ENCODE assay signal across 16 cellular contexts in genomic region chr12:101772019-101772774, GRCh38. TPM values are rescaled to one million over a fixed set of nuclear protein-coding genes. Genes with fewer than 3 reads are reported as not detected.
A peak's percentile ranks its signal among the peaks of the same experiment; 100 is the strongest.
DNase-seq lines count a peak whose midpoint lies in the region; ATAC-seq and TF ChIP-seq lines count a peak whose summit lies in the region.
"Had no signal": no experiment of that assay in that cellular context is flagged by ENCODE, and none has a peak within 500 bp of the region (broad histone marks: within the 10 kb centered on the region; RNA-seq: fewer than 3 reads in every experiment).

No MANE protein-coding gene starts in this region.

- no peaks in the 10 kb centered on the region for H3K79me2 ChIP-seq in KMS-11 (ENCODE audit: insufficient read depth, low read depth)

- H3K9me3 ChIP-seq in BLaER1: no peaks in the 10 kb centered on the region

- H3K36me3 ChIP-seq in BLaER1 (peaks cover 13% of the 10 kb centered on the region), KMS-11 (ENCODE audit: insufficient read depth) (no peaks in the 10 kb centered on the region)
- H3K36me3 ChIP-seq: WERI-Rb-1 had no signal

- ATAC-seq in GM21381 (IDR thresholded peaks at IDR 0.05; ENCODE audit: unreplicated experiment) (no peak), GM21825 (IDR thresholded peaks at IDR 0.05; ENCODE audit: unreplicated experiment) (no peak), HG03442 (IDR thresholded peaks at IDR 0.05; ENCODE audit: unreplicated experiment) (no peak)
- ATAC-seq: stimulated activated memory B cell treated with anti-CD40 and anti-IgM and Interleukin-4, amounts not matched to agents 10 μg/mL and 1 μg/mL and 100 μg/mL, for 72 hours had no signal

- TF ChIP-seq CTCF in KMS-11 (conservative IDR thresholded peaks at IDR 0.05; ENCODE audit: low read depth, low read length): 0 out of 2 replicates have a peak, but pooled peaks have one; percentile 15

- H3K27me3 Mint-ChIP-seq in immature natural killer cell (ENCODE audit: low read depth in 3 of 3): peaks cover 0 to 5% (median 0%) of the 10 kb centered on the region in 3 donors
- H3K27me3 Mint-ChIP-seq: stimulated activated memory B cell treated with anti-CD40 and anti-IgM and Interleukin-4, amounts not matched to agents 10 μg/mL and 1 μg/mL and 100 μg/mL, for 72 hours had no signal

- H3K27ac ChIP-seq in BLaER1 (peak overlapping the region; percentile 75), KMS-11 (peak overlapping the region; percentile 69)
- H3K27ac ChIP-seq: WERI-Rb-1 had no signal

- H3K27me3 ChIP-seq in BLaER1 (no peaks in the 10 kb centered on the region), KMS-11 (ENCODE audit: insufficient read depth, low read depth) (no peaks in the 10 kb centered on the region)

- no peak overlapping the region for H3K4me3 Mint-ChIP-seq in immature natural killer cell
- H3K4me3 Mint-ChIP-seq: activated T-helper 1 cell treated with anti-CD3 and anti-CD28 coated beads, Interleukin-12 subunit alpha, Interleukin-12 subunit beta, Interleukin-2, Interleukin-4 antibody, amounts not matched to agents 30 ng/mL and 10 ng/mL and 1 ng/mL, durations not matched to agents 14 hours and 24 hours and 36 hours; endodermal cell; stimulated activated memory B cell treated with anti-CD40 and anti-IgM and Interleukin-4, amounts not matched to agents 10 μg/mL and 1 μg/mL and 100 μg/mL, for 72 hours had no signal

- peak; percentile 20 for DNase-seq in SKM-1 treated with dmso at 0.1 percent for 144 hours (lab: John Stamatoyannopoulos, UW; ENCODE audit: unreplicated experiment)
- DNase-seq in immature natural killer cell: no peak
- DNase-seq in UCSD-AML1 (lab: John Stamatoyannopoulos, UW; ENCODE audit: unreplicated experiment): no peak
- DNase-seq: endodermal cell, H7, NCI-H1436 treated with DMSO at 0.1 percent for 48 hours, NCI-H446 treated with DMSO at 0.1 percent for 48 hours, WERI-Rb-1 had no signal

- H3K4me1 ChIP-seq in BLaER1: peaks cover 52% of the 10 kb centered on the region
- peaks cover 50% of the 10 kb centered on the region for H3K4me1 ChIP-seq in KMS-11 (ENCODE audit: low read depth, poor library complexity, severe bottlenecking)

- H3K9me3 Mint-ChIP-seq in immature natural killer cell: no peaks in the 10 kb centered on the region
- H3K9me3 Mint-ChIP-seq: activated T-helper 1 cell treated with anti-CD3 and anti-CD28 coated beads, Interleukin-12 subunit alpha, Interleukin-12 subunit beta, Interleukin-2, Interleukin-4 antibody, amounts not matched to agents 30 ng/mL and 10 ng/mL and 1 ng/mL, durations not matched to agents 14 hours and 24 hours and 36 hours; endodermal cell; stimulated activated memory B cell treated with anti-CD40 and anti-IgM and Interleukin-4, amounts not matched to agents 10 μg/mL and 1 μg/mL and 100 μg/mL, for 72 hours had no signal

- H3K36me3 Mint-ChIP-seq in immature natural killer cell: peaks cover 8 to 46% (median 22%) of the 10 kb centered on the region in 3 donors

- H3K27ac Mint-ChIP-seq in immature natural killer cell: peak overlapping the region in 4 of 6 donors; percentile 24 to 77 (median 30)
- H3K27ac Mint-ChIP-seq: activated T-helper 1 cell treated with anti-CD3 and anti-CD28 coated beads, Interleukin-12 subunit alpha, Interleukin-12 subunit beta, Interleukin-2, Interleukin-4 antibody, amounts not matched to agents 30 ng/mL and 10 ng/mL and 1 ng/mL, durations not matched to agents 14 hours and 24 hours and 36 hours; stimulated activated memory B cell treated with anti-CD40 and anti-IgM and Interleukin-4, amounts not matched to agents 10 μg/mL and 1 μg/mL and 100 μg/mL, for 72 hours had no signal

- H2AFZ ChIP-seq in KMS-11 (ENCODE audit: low read depth): no peak overlapping the region

- H3K4me3 ChIP-seq in BLaER1 (no peak overlapping the region), KMS-11 (IDR thresholded peaks at IDR 0.05; ENCODE audit: insufficient read depth, low read depth, low read length) (no peak overlapping the region)

- H3K9ac ChIP-seq in BLaER1: peak overlapping the region; percentile 56
- H3K9ac ChIP-seq in KMS-11: peak overlapping the region; percentile 33; the same call in 1 of the 2 replicates

- H4K20me1 ChIP-seq in BLaER1 (no peaks in the 10 kb centered on the region), KMS-11 (ENCODE audit: insufficient read depth) (no peaks in the 10 kb centered on the region)

- peaks cover 14 to 40% of the 10 kb centered on the region in 2 donors for H3K4me1 Mint-ChIP-seq in immature natural killer cell

- H3K4me2 ChIP-seq in BLaER1: peak overlapping the region; percentile 62
- H3K4me2 ChIP-seq in KMS-11: peak overlapping the region; percentile 77

RNA-seq across cellular contexts. Expression of gene SYCP3, which starts 32.9 kb away (rescaled TPM):
- under 1 TPM in 1 of 3 donors, not detected in 2; 0.18 TPM for polyA plus RNA-seq in immature natural killer cell
- polyA plus RNA-seq: BJ had no signal

RNA-seq across cellular contexts. Expression of gene GNPTAB, which starts 58.6 kb away (rescaled TPM):
- polyA plus RNA-seq in immature natural killer cell: 100 to 1,000 TPM; 155 to 253 (median 185) TPM
